Comparison of ENCODE assay signal across 8 cellular contexts in genomic region chr17:80252871-80253270, GRCh38. TPM values are rescaled to one million over a fixed set of nuclear protein-coding genes. Genes with fewer than 3 reads are reported as not detected.
DNase-seq lines count a peak whose midpoint lies in the region; ATAC-seq and TF ChIP-seq lines count a peak whose summit lies in the region.

No MANE protein-coding gene starts in this region.

- intact Hi-C loops in activated naive CD4-positive, alpha-beta T cell treated with anti-CD3 and anti-CD28 coated beads for 36 hours (cut with micrococcal nuclease): loop anchor here (1.0 to 5.0 kb wide), 4 partner anchors 57 to 171 kb away; partner anchors contain the start of genes EIF4A3 and GAA

- DNase-seq in AML-193 (lab: John Stamatoyannopoulos, UW) (peak; percentile 8 to 22), HEK293T (ENCODE audit: extremely low spot score) (peak; percentile 55), SK-N-DZ (ENCODE audit: low spot score) (peak; percentile 48), iris pigment epithelial cell (ENCODE audit: low read depth) (peak; percentile 14), SW 1271 (lab: John Stamatoyannopoulos, UW) (no peak)
- DNase-seq in activated naive CD4-positive, alpha-beta T cell treated with anti-CD3 and anti-CD28 coated beads for 36 hours: peak; percentile 96
- peak; percentile 73 for DNase-seq in stimulated activated CD8-positive, alpha-beta memory T cell treated with anti-CD3 and anti-CD28 coated beads, Interleukin-12 subunit alpha, Interleukin-12 subunit beta, amount 100 ng/mL, for 1 hour (ENCODE audit: low read depth)

- CTCF ChIA-PET in HEK293T (lab: Yijun Ruan, JAX): no interaction called here
- CTCF ChIA-PET in activated naive CD4-positive, alpha-beta T cell treated with anti-CD3 and anti-CD28 coated beads for 36 hours (lab: Charles Lee): interaction anchor here (0.7 to 2.9 kb wide), 7 partner anchors 11 to 151 kb away, joined by 3 to 18 read pairs (median 4); partner anchors contain the start of gene GAA

- H3K4me3 Mint-ChIP-seq in activated naive CD4-positive, alpha-beta T cell treated with anti-CD3 and anti-CD28 coated beads for 36 hours: no peak overlapping the region

- POLR2A ChIA-PET in HEK293T (lab: Yijun Ruan, JAX): no interaction called here

- peaks cover 45% of the 10 kb centered on the region for H3K4me1 Mint-ChIP-seq in activated naive CD4-positive, alpha-beta T cell treated with anti-CD3 and anti-CD28 coated beads for 36 hours (ENCODE audit: low read depth)

- no peaks in the 10 kb centered on the region for H3K9me3 Mint-ChIP-seq in activated naive CD4-positive, alpha-beta T cell treated with anti-CD3 and anti-CD28 coated beads for 36 hours

- no peak for ATAC-seq in GM18870 (IDR thresholded peaks at IDR 0.05; ENCODE audit: unreplicated experiment)

- H3K27me3 Mint-ChIP-seq in activated naive CD4-positive, alpha-beta T cell treated with anti-CD3 and anti-CD28 coated beads for 36 hours (ENCODE audit: low read depth): no peaks in the 10 kb centered on the region

- H3K27ac Mint-ChIP-seq in activated naive CD4-positive, alpha-beta T cell treated with anti-CD3 and anti-CD28 coated beads for 36 hours: peak overlapping the region; percentile 16

- H3K36me3 Mint-ChIP-seq in activated naive CD4-positive, alpha-beta T cell treated with anti-CD3 and anti-CD28 coated beads for 36 hours (ENCODE audit: low read depth): peaks cover 3% of the 10 kb centered on the region

TF ChIP-seq in HEK293T, 16 proteins besides CTCF, POLR2A, EP300 and RAD21:
- no peak for TF ChIP-seq BHLHE40 (IDR thresholded peaks at IDR 0.05; ENCODE audit: borderline replicate concordance)
- TF ChIP-seq ZNF384 (IDR thresholded peaks at IDR 0.05): no peak
- no peak for TF ChIP-seq ELF4 (IDR thresholded peaks at IDR 0.05)
- TF ChIP-seq ARNT (IDR thresholded peaks at IDR 0.05): no peak
- TF ChIP-seq FOXA1 (IDR thresholded peaks at IDR 0.05): no peak
- no peak for TF ChIP-seq SP1 (IDR thresholded peaks at IDR 0.05)
- no peak for TF ChIP-seq CTBP1 (IDR thresholded peaks at IDR 0.05; ENCODE audit: borderline replicate concordance)
- TF ChIP-seq SUZ12 (IDR thresholded peaks at IDR 0.05): no peak
- TF ChIP-seq FOXK2 (IDR thresholded peaks at IDR 0.05): no peak

RNA-seq across cellular contexts. Expression of gene RNF213, which starts 7.8 kb away (rescaled TPM):
- 12.7 and 12.9 TPM in 2 replicates for polyA plus RNA-seq in SK-N-DZ (2014; cell fraction: cytosol; rRNA removed)
- polyA plus RNA-seq in SK-N-DZ (2014; cell fraction: nucleus; rRNA removed): 35.2 and 53.9 TPM in 2 replicates
- total RNA-seq in activated naive CD4-positive, alpha-beta T cell treated with anti-CD3 and anti-CD28 coated beads for 36 hours: 100 to 1,000 TPM; 234 to 250 TPM

RNA-seq across cellular contexts. Expression of gene SLC26A11, which starts 32.6 kb away (rescaled TPM):
- 25.6 and 28.7 TPM in 2 replicates for polyA plus RNA-seq in SK-N-DZ (2014; cell fraction: cytosol; rRNA removed)
- 61.3 and 62.3 TPM in 2 replicates for polyA plus RNA-seq in SK-N-DZ (2014; cell fraction: nucleus; rRNA removed)
- 1 to 10 TPM; 4.0 to 5.4 TPM for total RNA-seq in activated naive CD4-positive, alpha-beta T cell treated with anti-CD3 and anti-CD28 coated beads for 36 hours

RNA-seq across cellular contexts. Expression of gene SGSH, which starts 32.7 kb away (rescaled TPM):
- 9.5 and 10.8 TPM in 2 replicates for polyA plus RNA-seq in SK-N-DZ (2014; cell fraction: cytosol; rRNA removed)
- polyA plus RNA-seq in SK-N-DZ (2014; cell fraction: nucleus; rRNA removed): 24.9 and 43.0 TPM in 2 replicates
- 10 to 100 TPM; 30.3 to 32.1 TPM for total RNA-seq in activated naive CD4-positive, alpha-beta T cell treated with anti-CD3 and anti-CD28 coated beads for 36 hours

Comparison
In these comparisons a context has a peak if more than half of its experiments do, and no peak if none do; other contexts are left out.
1. DNase-seq: peak in AML-193 (2 of 2), HEK293T (single experiment), SK-N-DZ (single experiment), activated naive CD4-positive, alpha-beta T cell treated with anti-CD3 and anti-CD28 coated beads for 36 hours (single experiment), iris pigment epithelial cell (single experiment) and stimulated activated CD8-positive, alpha-beta memory T cell treated with anti-CD3 and anti-CD28 coated beads, Interleukin-12 subunit alpha, Interleukin-12 subunit beta, amount 100 ng/mL, for 1 hour (single experiment); none in SW 1271 (0 of 2).